ENCODE assay signal across 1 cellular context in genomic region chr6:18100296-18100695, GRCh38.
TF ChIP-seq lines count a peak whose summit lies in the region.

No MANE protein-coding gene starts in this region.

TF ChIP-seq in HepG2, 621 proteins besides CTCF, POLR2A, EP300 and RAD21:
- TF ChIP-seq RBAK (CRISPR knock-in tag; IDR thresholded peaks at IDR 0.05) (peak; percentile 64; the same call in 1 of the 2 replicates), CENPX (CRISPR knock-in tag; IDR thresholded peaks at IDR 0.05) (no peak)
TF ChIP-seq in HepG2: peak in this region for 1.
